ENCODE assay signal across 7 cellular contexts in the genomic region with DNA sequence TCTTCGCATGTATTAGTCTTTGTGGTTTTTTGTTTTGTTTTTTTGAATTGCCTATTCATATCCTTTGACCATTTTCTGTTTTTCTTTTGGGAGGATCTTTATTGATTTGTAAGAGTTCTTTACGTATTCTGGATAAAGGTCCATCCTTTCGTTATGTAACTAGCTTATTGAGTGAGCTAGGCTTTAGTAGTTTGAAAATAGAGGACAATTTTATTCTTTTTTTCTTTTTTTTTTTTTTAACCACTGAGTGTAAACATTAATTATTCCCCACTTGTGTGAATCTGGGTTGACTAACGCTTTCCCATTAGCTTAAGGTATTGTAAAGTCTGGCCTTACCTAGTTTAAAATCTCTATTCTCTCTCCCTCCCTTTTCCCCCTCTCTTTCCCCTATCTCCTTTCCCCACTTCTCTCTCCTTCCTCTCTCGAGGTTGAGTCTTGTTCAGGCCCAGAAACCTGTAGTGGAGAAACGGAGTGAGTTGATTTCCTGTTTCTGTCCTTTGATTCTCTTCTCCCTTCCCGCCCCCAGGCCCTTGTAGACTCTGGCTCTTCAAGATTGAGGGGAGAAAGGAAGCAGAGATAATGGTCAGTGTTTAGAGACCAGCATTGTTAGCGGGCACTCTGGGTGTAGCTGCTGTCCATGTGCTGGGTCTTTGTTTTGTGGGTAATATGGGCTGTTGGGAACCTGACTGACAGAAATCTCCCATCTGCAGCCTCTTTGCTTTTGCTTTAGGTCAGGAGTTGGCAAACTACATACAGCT. TPM values are rescaled to one million over a fixed set of nuclear protein-coding genes. Genes with fewer than 3 reads are reported as not detected.
DNase-seq lines count a peak whose midpoint lies in the region; ATAC-seq and TF ChIP-seq lines count a peak whose summit lies in the region.

No MANE protein-coding gene starts in this region.

- H4K20me1 ChIP-seq in KMS-11 (ENCODE audit: insufficient read depth): no peaks in the 10 kb centered on the region

- H2AFZ ChIP-seq in KMS-11 (ENCODE audit: low read depth): peak overlapping the region; percentile 50; the same call in 1 of the 2 replicates

- peak overlapping the region; percentile 95 for H3K27ac Mint-ChIP-seq in T-helper 1 cell treated with Interleukin-12 subunit alpha and Interleukin-12 subunit beta and Interleukin-4 antibody, amounts not matched to agents 30 μg/mL and 1 μg/mL, for 36 hours
- H3K27ac Mint-ChIP-seq in endodermal cell: peak overlapping the region; percentile 76
- H3K27ac Mint-ChIP-seq in naive B cell: peak overlapping the region; percentile 97 to 99 (median 98)

- H3K4me2 ChIP-seq in KMS-11: peak overlapping the region; percentile 86

- H3K36me3 Mint-ChIP-seq in T-helper 1 cell treated with Interleukin-12 subunit alpha and Interleukin-12 subunit beta and Interleukin-4 antibody, amounts not matched to agents 30 μg/mL and 1 μg/mL, for 36 hours (ENCODE audit: low read depth): peaks cover 22% of the 10 kb centered on the region
- H3K36me3 Mint-ChIP-seq in endodermal cell (ENCODE audit: low read depth) (peaks cover 28% of the 10 kb centered on the region), naive B cell (peaks cover 0 to 6% of the 10 kb centered on the region in 2 donors)

- H3K27me3 ChIP-seq in KMS-11 (ENCODE audit: insufficient read depth, low read depth): no peaks in the 10 kb centered on the region
- no peaks in the 10 kb centered on the region for H3K27me3 ChIP-seq in endodermal cell (ENCODE audit: control insufficient read depth, insufficient read depth, low read length, poor library complexity, severe bottlenecking)

- peak overlapping the region; percentile 82; the same call in 1 of the 2 replicates for H3K9ac ChIP-seq in KMS-11
- peak overlapping the region; percentile 78 for H3K9ac ChIP-seq in endodermal cell (ENCODE audit: extremely low read depth, low read length, poor library complexity, severe bottlenecking)

- ATAC-seq in naive B cell (ENCODE audit: low read depth in 2 of 2) (no peak), GM19324 (IDR thresholded peaks at IDR 0.05; ENCODE audit: low FRiP score, unreplicated experiment) (no peak)

- H3K27ac ChIP-seq in KMS-11 (peak overlapping the region; percentile 82; the same call in 1 of the 2 replicates), endodermal cell (ENCODE audit: low read depth, low read length) (peak overlapping the region; percentile 97)

- peak overlapping the region; percentile 97 for H3K4me3 Mint-ChIP-seq in T-helper 1 cell treated with Interleukin-12 subunit alpha and Interleukin-12 subunit beta and Interleukin-4 antibody, amounts not matched to agents 30 μg/mL and 1 μg/mL, for 36 hours
- H3K4me3 Mint-ChIP-seq in endodermal cell (peak overlapping the region; percentile 72), naive B cell (peak overlapping the region; percentile 85 to 99 (median 96))

- peaks cover 56% of the 10 kb centered on the region for H3K79me2 ChIP-seq in KMS-11 (ENCODE audit: insufficient read depth, low read depth)

- no peaks in the 10 kb centered on the region for H3K36me3 ChIP-seq in KMS-11 (ENCODE audit: insufficient read depth)
- peaks cover 29% of the 10 kb centered on the region for H3K36me3 ChIP-seq in endodermal cell (ENCODE audit: control insufficient read depth, insufficient read depth, low read length)

- peak; percentile 52 for DNase-seq in EH (ENCODE audit: low read depth)
- DNase-seq in endodermal cell: peak; percentile 58
- DNase-seq in naive B cell: no peak
- no peak for DNase-seq in GM20000 (ENCODE audit: low spot score)

- H3K9me3 Mint-ChIP-seq in T-helper 1 cell treated with Interleukin-12 subunit alpha and Interleukin-12 subunit beta and Interleukin-4 antibody, amounts not matched to agents 30 μg/mL and 1 μg/mL, for 36 hours: no peaks in the 10 kb centered on the region
- H3K9me3 Mint-ChIP-seq in endodermal cell (no peaks in the 10 kb centered on the region), naive B cell (peaks cover 0 to 5% (median 1%) of the 10 kb centered on the region in 7 donors)

- no peak overlapping the region for H3K4me3 ChIP-seq in KMS-11 (IDR thresholded peaks at IDR 0.05; ENCODE audit: insufficient read depth, low read depth, low read length)
- H3K4me3 ChIP-seq in endodermal cell (ENCODE audit: low read length): peak overlapping the region; percentile 95

- H3K4me1 Mint-ChIP-seq in T-helper 1 cell treated with Interleukin-12 subunit alpha and Interleukin-12 subunit beta and Interleukin-4 antibody, amounts not matched to agents 30 μg/mL and 1 μg/mL, for 36 hours (ENCODE audit: low read depth): peaks cover 26% of the 10 kb centered on the region
- H3K4me1 Mint-ChIP-seq in endodermal cell (peaks cover 8% of the 10 kb centered on the region), naive B cell (peaks cover 43 to 66% (median 55%) of the 10 kb centered on the region in 3 donors)

- H3K4me1 ChIP-seq in KMS-11 (ENCODE audit: low read depth, poor library complexity, severe bottlenecking) (peaks cover 13% of the 10 kb centered on the region), endodermal cell (ENCODE audit: control insufficient read depth, insufficient read depth, low read length) (no peaks in the 10 kb centered on the region)

- 0 to 11% methylated on average over 2 to 7 of the region's 8 CpGs for WGBS in endodermal cell (ENCODE audit: insufficient coverage in 1 of 2, insufficient read length in 1 of 2), 2 experiments

- no peak for TF ChIP-seq CTCF in KMS-11 (conservative IDR thresholded peaks at IDR 0.05; ENCODE audit: low read depth, low read length)
- TF ChIP-seq CTCF in endodermal cell (conservative IDR thresholded peaks at IDR 0.05): no peak
- no peak for TF ChIP-seq CTCF in GM20000 (IDR thresholded peaks at IDR 0.05; ENCODE audit: extremely low read depth, missing control alignments)

- H3K9me3 ChIP-seq in endodermal cell (ENCODE audit: control insufficient read depth, low read length): no peaks in the 10 kb centered on the region

- peaks cover 4% of the 10 kb centered on the region for H3K27me3 Mint-ChIP-seq in T-helper 1 cell treated with Interleukin-12 subunit alpha and Interleukin-12 subunit beta and Interleukin-4 antibody, amounts not matched to agents 30 μg/mL and 1 μg/mL, for 36 hours (ENCODE audit: low read depth)
- no peaks in the 10 kb centered on the region for H3K27me3 Mint-ChIP-seq in endodermal cell (ENCODE audit: insufficient read depth)
- H3K27me3 Mint-ChIP-seq in naive B cell: no peaks in the 10 kb centered on the region

RNA-seq across cellular contexts. Expression of a gene that starts 1.5 kb away (rescaled TPM):
- total RNA-seq in endodermal cell: 10 to 100 TPM; 17.8 to 23.3 TPM
- 21.3 TPM for polyA plus RNA-seq in endodermal cell (2013, experiment 1 of 2)
- polyA plus RNA-seq in endodermal cell (2013, experiment 2 of 2): 22.7 TPM
- polyA plus RNA-seq in naive B cell (ENCODE audit: low read depth in 6 of 6): 10 to 100 TPM; 20.6 to 59.6 (median 39.8) TPM

Comparison
In these comparisons a context has a peak if more than half of its experiments do, and no peak if none do; other contexts are left out.
1. DNase-seq: peak in EH (single experiment) and endodermal cell (single experiment); none in naive B cell (single experiment) and GM20000 (single experiment).
2. Peak in every context shown above with its lines, with median percentiles within 50 percentile points of each other: H3K27ac Mint-ChIP-seq and H3K4me3 Mint-ChIP-seq.